In the genomic region with DNA sequence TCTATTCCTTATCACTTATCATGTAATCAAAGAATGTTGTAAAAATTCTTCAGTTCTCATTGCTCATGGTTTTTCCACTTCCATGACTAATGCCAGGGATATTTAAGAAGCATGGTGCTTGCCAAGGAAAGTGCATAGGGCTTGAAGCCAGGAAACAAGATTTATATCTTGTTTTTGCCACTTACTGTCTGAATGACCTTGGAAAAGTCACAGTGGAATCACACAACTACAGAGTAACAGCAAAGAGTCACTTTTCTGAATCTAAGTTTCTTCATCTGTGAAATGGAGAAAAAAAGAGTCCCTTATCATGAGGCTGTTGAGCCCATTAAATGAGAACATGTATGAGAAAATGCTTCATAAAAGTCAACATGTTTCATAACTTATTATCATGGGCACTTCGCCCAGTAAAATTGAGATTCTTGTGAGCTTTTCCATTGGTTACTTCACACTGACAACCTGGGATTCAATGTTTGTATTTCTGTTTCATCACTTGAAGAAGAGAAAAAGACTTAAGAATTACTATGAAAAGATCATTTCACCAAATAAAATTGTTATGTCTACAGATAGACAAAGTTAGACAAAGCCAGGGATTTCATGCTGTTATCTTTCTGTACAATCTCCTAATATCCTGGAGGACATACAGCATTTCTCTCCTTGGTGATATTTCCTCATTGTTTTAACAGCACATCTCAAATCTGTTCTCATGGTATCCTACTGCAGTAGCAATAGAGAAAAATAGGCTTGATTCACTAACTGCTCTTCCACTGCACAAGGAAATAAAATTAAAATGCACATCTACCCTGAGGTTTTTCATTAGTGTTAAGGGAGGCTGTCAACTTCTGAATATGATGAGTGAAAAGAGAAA, we compare ENCODE assay signal across 1 cellular context.
TF ChIP-seq lines count a peak whose summit lies in the region.

No MANE protein-coding gene starts in this region.

TF ChIP-seq in HEK293, 187 proteins besides CTCF, POLR2A, EP300 and RAD21 (continued from another document):
- TF ChIP-seq, protein P1, sequence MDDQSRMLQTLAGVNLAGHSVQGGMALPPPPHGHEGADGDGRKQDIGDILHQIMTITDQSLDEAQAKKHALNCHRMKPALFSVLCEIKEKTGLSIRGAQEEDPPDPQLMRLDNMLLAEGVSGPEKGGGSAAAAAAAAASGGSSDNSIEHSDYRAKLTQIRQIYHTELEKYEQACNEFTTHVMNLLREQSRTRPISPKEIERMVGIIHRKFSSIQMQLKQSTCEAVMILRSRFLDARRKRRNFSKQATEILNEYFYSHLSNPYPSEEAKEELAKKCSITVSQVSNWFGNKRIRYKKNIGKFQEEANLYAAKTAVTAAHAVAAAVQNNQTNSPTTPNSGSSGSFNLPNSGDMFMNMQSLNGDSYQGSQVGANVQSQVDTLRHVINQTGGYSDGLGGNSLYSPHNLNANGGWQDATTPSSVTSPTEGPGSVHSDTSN (CRISPR knock-in tag; IDR thresholded peaks at IDR 0.05) = no peak
- TF ChIP-seq ZXDB (tag by site-specific recombination; IDR thresholded peaks at IDR 0.05) (0 out of 2 replicates have a peak, but pooled peaks have one; percentile 24), ZNF664 (tag by site-specific recombination; IDR thresholded peaks at IDR 0.05) (peak; percentile 61; the same call in 1 of the 2 replicates), REPIN1 (tag by site-specific recombination; IDR thresholded peaks at IDR 0.05; ENCODE audit: low read depth) (no peak), ZNF404 (tag by site-specific recombination; IDR thresholded peaks at IDR 0.05) (no peak)
- TF ChIP-seq, protein P2, sequence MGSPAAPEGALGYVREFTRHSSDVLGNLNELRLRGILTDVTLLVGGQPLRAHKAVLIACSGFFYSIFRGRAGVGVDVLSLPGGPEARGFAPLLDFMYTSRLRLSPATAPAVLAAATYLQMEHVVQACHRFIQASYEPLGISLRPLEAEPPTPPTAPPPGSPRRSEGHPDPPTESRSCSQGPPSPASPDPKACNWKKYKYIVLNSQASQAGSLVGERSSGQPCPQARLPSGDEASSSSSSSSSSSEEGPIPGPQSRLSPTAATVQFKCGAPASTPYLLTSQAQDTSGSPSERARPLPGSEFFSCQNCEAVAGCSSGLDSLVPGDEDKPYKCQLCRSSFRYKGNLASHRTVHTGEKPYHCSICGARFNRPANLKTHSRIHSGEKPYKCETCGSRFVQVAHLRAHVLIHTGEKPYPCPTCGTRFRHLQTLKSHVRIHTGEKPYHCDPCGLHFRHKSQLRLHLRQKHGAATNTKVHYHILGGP (tag by site-specific recombination; IDR thresholded peaks at IDR 0.05) = peak; percentile 52; the same call in 1 of the 2 replicates
TF ChIP-seq in HEK293: peak in this region for 6.
